In the genomic region with DNA sequence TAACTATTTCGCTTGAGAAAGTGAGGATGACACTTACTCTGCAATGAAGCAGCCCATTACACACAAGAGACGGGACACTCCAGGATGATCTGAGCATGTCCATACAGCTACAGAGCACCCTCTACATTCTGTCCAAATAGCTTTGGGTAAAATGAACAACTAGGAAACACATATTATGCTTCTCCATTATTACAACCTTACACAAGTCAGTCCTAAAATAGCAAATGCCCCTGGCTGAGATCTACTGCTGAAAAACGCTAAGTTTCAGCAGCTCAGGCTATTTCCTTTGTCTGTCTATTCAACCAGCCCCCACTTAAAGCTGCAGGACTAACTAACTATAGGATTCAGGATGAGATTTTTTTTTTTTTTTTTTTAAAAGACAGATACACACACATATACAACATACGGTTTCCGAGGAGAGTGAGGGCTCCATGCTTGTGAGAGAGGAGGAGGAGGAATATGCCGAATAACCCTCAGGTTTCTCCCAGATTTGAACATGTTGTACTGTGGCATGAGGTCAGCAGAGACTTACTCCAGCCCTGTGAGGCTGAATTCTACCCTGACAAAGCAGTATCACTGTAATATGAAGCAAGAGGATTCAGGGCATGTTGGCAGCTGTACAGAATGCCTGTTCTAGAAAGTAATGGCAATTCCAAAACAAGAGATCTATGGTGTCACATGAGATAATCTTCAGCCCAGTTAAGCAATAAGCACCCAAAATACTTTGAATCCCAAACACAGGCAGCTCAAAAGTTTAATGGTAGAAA, we compare ENCODE assay signal across 9 cellular contexts.
DNase-seq lines count a peak whose midpoint lies in the region; ATAC-seq, FAIRE-seq and TF ChIP-seq lines count a peak whose summit lies in the region.
"Had no signal": no experiment of that assay in that cellular context is flagged by ENCODE, and none has a peak within 500 bp of the region (broad histone marks: within the 10 kb centered on the region; RNA-seq: fewer than 3 reads in every experiment).

No MANE protein-coding gene starts in this region.

- no peak for TF ChIP-seq POLR2A in H54 (IDR thresholded peaks at IDR 0.05; ENCODE audit: low read depth, low read length)

- H3K27me3 ChIP-seq in mammary epithelial cell (ENCODE audit: insufficient read depth, low read length) (no peaks in the 10 kb centered on the region), kidney epithelial cell (ENCODE audit: control insufficient read depth, insufficient read depth, low read length) (no peaks in the 10 kb centered on the region)

- dilution Hi-C loops in mammary epithelial cell (cut with HindIII; ENCODE audit: low sequenced_read_pairs): no loop called here

- intact Hi-C loops in mammary epithelial cell (cut with micrococcal nuclease): loop anchor here (1.0 to 5.0 kb wide), 4 partner anchors 29 to 74 kb away; no protein-coding TSS in a partner anchor

- WGBS in mammary epithelial cell (ENCODE audit: low coverage, missing lambda C conversion rate): 13% methylated on average over 6 of the region's 6 CpGs

- H3K4me2 ChIP-seq in mammary epithelial cell (ENCODE audit: insufficient read depth, low read depth, low read length): peak overlapping the region; percentile 74

- FAIRE-seq in H54 (lab: Jason Lieb, UNC): peak; percentile 93

- H3K4me3 ChIP-seq in mammary epithelial cell (replicated peaks in 1 of 3; ENCODE audit: insufficient read depth in 1 of 3, low read depth in 2 of 3, low read length in 3 of 3): peak overlapping the region; percentile 22 to 46 (median 33)
- no peak overlapping the region for H3K4me3 ChIP-seq in kidney epithelial cell (ENCODE audit: low read depth, low read length)
- H3K4me3 ChIP-seq in skin epidermis: no peak overlapping the region

- DNase-seq in H54 (ENCODE audit: insufficient read length, low spot score) (no peak), mammary epithelial cell (peak; percentile 89), kidney epithelial cell (ENCODE audit: low read depth) (peak; percentile 19), DMS153 treated with DMSO at 0.1 percent for 48 hours (lab: John Stamatoyannopoulos, UW; ENCODE audit: unreplicated experiment) (no peak), HuH-7 (ENCODE audit: low spot score) (no peak)
- DNase-seq in activated CD8-positive, alpha-beta memory T cell treated with anti-CD3 and anti-CD28 coated beads, Interleukin-2, amount 50 U/mL, for 4 hours: no peak
- DNase-seq: activated effector memory CD4-positive, alpha-beta T cell treated with anti-CD3 and anti-CD28 coated beads, Interleukin-2, amount 50 U/mL, for 16 hours had no signal

- no peak for ATAC-seq in HG03139 (IDR thresholded peaks at IDR 0.05; ENCODE audit: unreplicated experiment)

- BruUV-seq in mammary epithelial cell (replicated peaks; lab: Mats Ljungman, UMichigan): TSS peak; percentile 65

- TF ChIP-seq CTCF in mammary epithelial cell (conservative IDR thresholded peaks at IDR 0.05 in 1 of 2, IDR thresholded peaks at IDR 0.05 in 1 of 2; ENCODE audit: extremely low read depth in 1 of 2, insufficient read depth in 1 of 2, low read depth in 1 of 2, low read length in 2 of 2) (no peak), kidney epithelial cell (IDR thresholded peaks at IDR 0.05; ENCODE audit: insufficient read depth, low read length, poor library complexity, severe bottlenecking) (no peak)

- CTCF ChIA-PET in mammary epithelial cell (lab: Charles Lee; ENCODE audit: low non-redundant PET): interaction anchor here (0.6 kb wide), 1 partner anchor 75 kb away, joined by 4 read pairs; no protein-coding TSS in a partner anchor

- in situ Hi-C loops in mammary epithelial cell (cut with MboI; ENCODE audit: low sequenced_read_pairs in 2 of 2): no loop called here

- peak overlapping the region; percentile 57 for H3K9ac ChIP-seq in mammary epithelial cell (ENCODE audit: insufficient read depth, low read length)

- no peaks in the 10 kb centered on the region for H3K36me3 ChIP-seq in mammary epithelial cell (ENCODE audit: insufficient read depth, low read length)
- no peaks in the 10 kb centered on the region for H3K36me3 ChIP-seq in kidney epithelial cell (ENCODE audit: control insufficient read depth, insufficient read depth, low read length)

- no peaks in the 10 kb centered on the region for H4K20me1 ChIP-seq in mammary epithelial cell (ENCODE audit: insufficient read depth, low read length)

- peaks cover 21% of the 10 kb centered on the region for H3K4me1 ChIP-seq in mammary epithelial cell (ENCODE audit: insufficient read depth, low read length)

- peak overlapping the region; percentile 89 for H3K27ac ChIP-seq in mammary epithelial cell (ENCODE audit: insufficient read depth, low read depth, low read length)
- H3K27ac ChIP-seq in skin epidermis: peak overlapping the region in 11 of 21 experiments; percentile 2 to 62 (median 26)

- H2AFZ ChIP-seq in mammary epithelial cell (ENCODE audit: low read depth, low read length): peak overlapping the region; percentile 23

- H3K79me2 ChIP-seq in mammary epithelial cell (ENCODE audit: insufficient read depth, low read length): peaks cover 89% of the 10 kb centered on the region

- no peaks in the 10 kb centered on the region for H3K9me3 ChIP-seq in mammary epithelial cell (replicated peaks; ENCODE audit: insufficient read depth, low read length)

Comparison
In these comparisons a context has a peak if more than half of its experiments do, and no peak if none do; other contexts are left out.
1. DNase-seq: peak in mammary epithelial cell (single experiment) and kidney epithelial cell (single experiment); none in H54 (single experiment), DMS153 treated with DMSO at 0.1 percent for 48 hours (single experiment), activated CD8-positive, alpha-beta memory T cell treated with anti-CD3 and anti-CD28 coated beads, Interleukin-2, amount 50 U/mL, for 4 hours (single experiment) and HuH-7 (single experiment).
2. H3K4me3 ChIP-seq: peak in mammary epithelial cell (3 of 3); none in kidney epithelial cell (single experiment) and skin epidermis (0 of 7).